21 cellular contexts compared by ENCODE assay signal in the genomic region with DNA sequence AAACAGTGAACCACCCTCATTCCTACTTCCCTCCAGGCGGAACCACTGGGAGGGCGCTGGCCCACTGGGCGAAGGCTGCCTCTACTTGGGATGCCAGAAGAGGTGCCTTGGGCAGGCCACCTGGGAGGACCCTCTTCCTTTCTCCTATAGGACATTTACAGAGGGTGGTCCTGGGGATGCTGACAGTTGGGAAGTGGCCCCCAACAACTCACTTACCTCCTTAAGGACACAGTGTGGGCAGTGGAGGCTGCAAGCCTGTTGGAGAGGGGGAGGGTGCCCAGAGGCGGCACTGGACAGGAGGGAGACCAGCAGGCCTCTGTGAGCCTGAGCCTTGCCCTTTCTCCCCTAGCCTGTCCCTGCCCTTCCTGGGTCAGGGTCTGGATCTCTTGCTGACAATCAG.
DNase-seq lines count a peak whose midpoint lies in the region; ATAC-seq and TF ChIP-seq lines count a peak whose summit lies in the region.
"Had no signal": no experiment of that assay in that cellular context is flagged by ENCODE, and none has a peak within 500 bp of the region (broad histone marks: within the 10 kb centered on the region; RNA-seq: fewer than 3 reads in every experiment).

No MANE protein-coding gene starts in this region.

- no peaks in the 10 kb centered on the region for H3K36me3 Mint-ChIP-seq in stimulated activated memory B cell treated with anti-CD40 and anti-IgM and Interleukin-4, amounts not matched to agents 10 μg/mL and 1 μg/mL and 100 μg/mL, for 72 hours
- H3K36me3 Mint-ChIP-seq: CD4-positive, CD25-positive, alpha-beta regulatory T cell had no signal

- peaks cover 69% of the 10 kb centered on the region for H3K27me3 Mint-ChIP-seq in stimulated activated memory B cell treated with anti-CD40 and anti-IgM and Interleukin-4, amounts not matched to agents 10 μg/mL and 1 μg/mL and 100 μg/mL, for 72 hours

- ATAC-seq in Right ventricle myocardium superior (ENCODE audit: poor library complexity) (no peak), left lobe of liver (no peak), GM18511 (IDR thresholded peaks at IDR 0.05; ENCODE audit: unreplicated experiment) (no peak)
- no peak for ATAC-seq in stimulated activated memory B cell treated with anti-CD40 and anti-IgM and Interleukin-4, amounts not matched to agents 10 μg/mL and 1 μg/mL and 100 μg/mL, for 72 hours
- ATAC-seq: Panc1 had no signal

- H3F3A ChIP-seq in smooth muscle cell (ENCODE audit: low read depth) = no peaks in the 10 kb centered on the region

- no peak overlapping the region for H3K4me3 Mint-ChIP-seq in stimulated activated memory B cell treated with anti-CD40 and anti-IgM and Interleukin-4, amounts not matched to agents 10 μg/mL and 1 μg/mL and 100 μg/mL, for 72 hours
- H3K4me3 Mint-ChIP-seq: B cell; CD4-positive, CD25-positive, alpha-beta regulatory T cell had no signal

- H2AFZ ChIP-seq in smooth muscle cell (ENCODE audit: low read depth) = no peak overlapping the region

- peaks cover 3% of the 10 kb centered on the region for H3K27me3 ChIP-seq in smooth muscle cell (ENCODE audit: low read depth)

- 95% methylated on average over 4 of the region's 4 CpGs for WGBS in smooth muscle cell (ENCODE audit: low lambda C conversion rate)

- H3K27ac ChIP-seq in smooth muscle cell (ENCODE audit: low read depth) = no peak overlapping the region
- H3K27ac ChIP-seq: KMS-11 had no signal

- no peak overlapping the region for H3K4me2 ChIP-seq in smooth muscle cell
- H3K4me2 ChIP-seq: KMS-11 had no signal

- no peaks in the 10 kb centered on the region for H3K4me1 Mint-ChIP-seq in stimulated activated memory B cell treated with anti-CD40 and anti-IgM and Interleukin-4, amounts not matched to agents 10 μg/mL and 1 μg/mL and 100 μg/mL, for 72 hours
- H3K4me1 Mint-ChIP-seq: B cell; CD4-positive, CD25-positive, alpha-beta regulatory T cell had no signal

- no peak for TF ChIP-seq CTCF in smooth muscle cell (IDR thresholded peaks at IDR 0.05; ENCODE audit: borderline replicate concordance, insufficient read depth, poor library complexity, severe bottlenecking)

- intact Hi-C loops in cardiac septum (cut with DNase I) = no loop called here
- intact Hi-C loops in Right ventricle myocardium superior (cut with DNase I) = no loop called here

- no peaks in the 10 kb centered on the region for H4K20me1 ChIP-seq in smooth muscle cell (ENCODE audit: low read depth)

- no peaks in the 10 kb centered on the region for H3K4me1 ChIP-seq in smooth muscle cell (ENCODE audit: low read depth)
- H3K4me1 ChIP-seq: HAP-1 had no signal

- H3K27ac Mint-ChIP-seq in stimulated activated memory B cell treated with anti-CD40 and anti-IgM and Interleukin-4, amounts not matched to agents 10 μg/mL and 1 μg/mL and 100 μg/mL, for 72 hours = no peak overlapping the region
- H3K27ac Mint-ChIP-seq: B cell; CD4-positive, CD25-positive, alpha-beta regulatory T cell had no signal

- peak; percentile 36 for DNase-seq in cardiac septum (ENCODE audit: low spot score)
- DNase-seq in Right ventricle myocardium superior = no peak
- peak; percentile 37 for DNase-seq in left lobe of liver (ENCODE audit: low spot score)
- DNase-seq in mucosa of gallbladder (ENCODE audit: low spot score) = peak; percentile 7
- no peak for DNase-seq in activated T-cell treated with anti-CD3 and anti-CD28 coated beads, Interleukin-2, amount 50 U/mL, for 48 hours
- DNase-seq in smooth muscle cell (lab: John Stamatoyannopoulos, UW; ENCODE audit: unreplicated experiment) = no peak
- DNase-seq: CD4-positive, CD25-positive, alpha-beta regulatory T cell; EL; GF-D8; IMR-90; NCI-H1105 treated with DMSO at 0.1 percent for 48 hours; NCI-H2081; NCI-H345; NCI-H774; NK-92 treated with Interleukin-12 subunit alpha and Interleukin-12 subunit beta, amount 100 ng/mL, for 24 hours had no signal

- H3K36me3 ChIP-seq in smooth muscle cell (ENCODE audit: low read depth) = no peaks in the 10 kb centered on the region
- H3K36me3 ChIP-seq: HAP-1 had no signal

- no peaks in the 10 kb centered on the region for H3K79me2 ChIP-seq in smooth muscle cell (ENCODE audit: low read depth)

- H3K9ac ChIP-seq in smooth muscle cell (ENCODE audit: low read depth) = no peak overlapping the region
- H3K9ac ChIP-seq: KMS-11 had no signal

- no peaks in the 10 kb centered on the region for H3K9me3 Mint-ChIP-seq in stimulated activated memory B cell treated with anti-CD40 and anti-IgM and Interleukin-4, amounts not matched to agents 10 μg/mL and 1 μg/mL and 100 μg/mL, for 72 hours

- no peaks in the 10 kb centered on the region for H3K9me3 ChIP-seq in smooth muscle cell (replicated peaks; ENCODE audit: low read depth)
- H3K9me3 ChIP-seq: HAP-1 had no signal

- H3K4me3 ChIP-seq in smooth muscle cell = no peak overlapping the region
- H3K4me3 ChIP-seq: HAP-1 had no signal

Comparison
In these comparisons a context has a peak if more than half of its experiments do, and no peak if none do; other contexts are left out.
1. DNase-seq: peak in cardiac septum (single experiment), left lobe of liver (single experiment) and mucosa of gallbladder (single experiment); none in Right ventricle myocardium superior (single experiment), activated T-cell treated with anti-CD3 and anti-CD28 coated beads, Interleukin-2, amount 50 U/mL, for 48 hours (0 of 2) and smooth muscle cell (single experiment).